In the genomic region with DNA sequence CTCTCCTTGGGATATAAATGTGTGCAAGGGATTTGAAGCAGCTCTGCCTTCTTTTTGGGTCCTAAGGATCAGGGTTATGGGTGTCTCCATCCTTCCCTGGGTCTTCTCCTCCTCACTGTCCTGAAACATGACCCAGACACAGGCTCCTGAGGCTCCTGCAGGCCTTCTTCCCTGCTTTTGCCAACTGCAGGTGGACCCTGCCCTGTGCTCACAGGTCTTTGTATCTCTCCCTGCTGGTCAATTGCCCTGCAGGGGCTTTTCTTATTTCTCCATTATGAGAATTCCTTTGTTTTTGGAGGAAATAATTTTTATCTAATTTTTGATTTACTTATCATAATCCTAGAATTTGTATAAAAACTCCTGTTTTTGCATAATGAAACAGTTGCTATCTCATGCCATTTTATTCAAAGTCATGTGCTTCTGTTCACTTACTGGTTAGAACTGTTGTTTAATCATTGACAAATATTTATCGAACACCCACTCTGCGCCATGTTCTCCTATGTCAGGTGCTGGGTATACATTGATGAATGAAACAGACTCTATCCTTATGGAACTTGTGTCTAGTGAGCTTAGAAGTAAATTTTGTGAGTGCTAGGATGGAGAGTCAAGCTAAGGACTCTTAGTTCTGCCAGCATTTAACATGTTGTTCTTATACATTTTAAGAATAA, we compare ENCODE assay signal across 21 cellular contexts.
"Had no signal": no experiment of that assay in that cellular context is flagged by ENCODE, and none has a peak within 500 bp of the region (broad histone marks: within the 10 kb centered on the region; RNA-seq: fewer than 3 reads in every experiment).

No MANE protein-coding gene starts in this region.

- H3K9me3 ChIP-seq: colonic mucosa, gastroesophageal sphincter, heart left ventricle, left ventricle myocardium inferior, lower lobe of right lung, mucosa of descending colon had no signal

- H3K4me3 ChIP-seq: colonic mucosa, dorsolateral prefrontal cortex, gastroesophageal sphincter, heart left ventricle, left ventricle myocardium inferior, lower lobe of right lung, mucosa of descending colon had no signal

- DNase-seq: cerebellar nuclear complex; colonic mucosa; dermis blood vessel endothelial cell; dorsolateral prefrontal cortex; effector CD4-positive, alpha-beta T cell; effector memory CD4-positive, alpha-beta T cell; erythroblast; foreskin keratinocyte; heart left ventricle; hippocampal formation; left cardiac atrium; left ventricle myocardium inferior; lower lobe of right lung; mesenchymal stem cell; mucosa of descending colon; naive B cell had no signal

- H3K27me3 ChIP-seq: colonic mucosa had no signal

- H3K27ac ChIP-seq: colonic mucosa, dorsolateral prefrontal cortex, epithelial cell of prostate, foreskin keratinocyte, gastroesophageal sphincter, heart left ventricle, left ventricle myocardium inferior, lower lobe of right lung had no signal

- FAIRE-seq: endothelial cell of umbilical vein, keratinocyte had no signal

- ATAC-seq: esophagus mucosa, foreskin keratinocyte, gastroesophageal sphincter, heart left ventricle, left cardiac atrium, lower lobe of right lung, mucosa of descending colon had no signal

- H3K36me3 ChIP-seq: colonic mucosa, gastroesophageal sphincter, heart left ventricle, left ventricle myocardium inferior, lower lobe of right lung had no signal

- H3K4me1 ChIP-seq: colonic mucosa, foreskin keratinocyte, gastroesophageal sphincter, heart left ventricle, left ventricle myocardium inferior, lower lobe of right lung had no signal
